In the genomic region with DNA sequence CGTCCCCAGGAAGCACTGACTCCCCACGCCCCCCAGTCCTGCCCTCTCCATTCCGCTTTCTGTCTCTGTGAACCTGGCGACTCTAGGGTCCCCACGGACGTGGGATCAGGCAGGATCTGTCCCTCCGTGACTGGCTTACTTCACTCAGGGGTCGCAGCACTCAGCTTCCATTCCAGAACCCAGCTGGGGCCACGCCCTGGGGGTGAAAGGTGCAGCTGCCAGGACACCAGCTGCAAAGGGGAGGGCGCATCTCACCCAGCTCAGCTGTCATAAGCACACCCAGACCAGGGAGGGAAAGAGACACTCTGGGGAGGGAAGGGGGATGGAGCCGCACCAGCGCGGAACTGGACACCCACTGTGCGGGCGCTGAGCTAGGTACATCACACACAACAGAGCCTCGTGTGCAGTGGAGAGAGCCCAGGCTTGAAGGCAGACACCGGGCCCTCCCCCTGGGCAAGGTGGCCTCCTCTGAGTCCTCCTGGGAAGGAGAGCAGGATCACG, we compare ENCODE assay signal across 15 cellular contexts. TPM values are rescaled to one million over a fixed set of nuclear protein-coding genes. Genes with fewer than 3 reads are reported as not detected.
DNase-seq lines count a peak whose midpoint lies in the region; ATAC-seq and TF ChIP-seq lines count a peak whose summit lies in the region.
"Had no signal": no experiment of that assay in that cellular context is flagged by ENCODE, and none has a peak within 500 bp of the region (broad histone marks: within the 10 kb centered on the region; RNA-seq: fewer than 3 reads in every experiment).

No MANE protein-coding gene starts in this region.

- ATAC-seq in left ventricle myocardium superior: peak; percentile 17
- no peak for ATAC-seq in Right ventricle myocardium inferior
- ATAC-seq in GM19324 (IDR thresholded peaks at IDR 0.05; ENCODE audit: low FRiP score, unreplicated experiment): no peak

- H3K27me3 ChIP-seq in hepatocyte: no peaks in the 10 kb centered on the region
- H3K27me3 ChIP-seq in vagina: no peaks in the 10 kb centered on the region

- H4K20me1 ChIP-seq in hepatocyte (ENCODE audit: insufficient read depth, poor library complexity, severe bottlenecking): no peaks in the 10 kb centered on the region

- H3K9me3 ChIP-seq in hepatocyte (ENCODE audit: low read depth): no peaks in the 10 kb centered on the region
- no peaks in the 10 kb centered on the region for H3K9me3 ChIP-seq in vagina

- no peak for TF ChIP-seq POLR2A in vagina (IDR thresholded peaks at IDR 0.05)

- no peak overlapping the region for H2AFZ ChIP-seq in hepatocyte

- H3K4me1 ChIP-seq in hepatocyte (ENCODE audit: insufficient read depth) (peaks cover 16% of the 10 kb centered on the region), vagina (peaks cover 38% of the 10 kb centered on the region)

- H3K36me3 ChIP-seq in hepatocyte (replicated peaks; ENCODE audit: insufficient read depth, low read depth): no peaks in the 10 kb centered on the region
- H3K36me3 ChIP-seq in vagina: peaks cover 0 to 20% of the 10 kb centered on the region in 2 donors

- H3K9me2 ChIP-seq in hepatocyte (replicated peaks; ENCODE audit: insufficient read depth): no peaks in the 10 kb centered on the region

- intact Hi-C loops in left ventricle myocardium superior (cut with micrococcal nuclease) (loop anchor here (10.0 kb wide), 1 partner anchor 45 kb away; the partner anchor contains the start of gene TEX19), Right ventricle myocardium inferior (cut with DNase I) (no loop called here), vagina (cut with DNase I) (no loop called here)

- WGBS in hepatocyte (ENCODE audit: low lambda C conversion rate, missing lambda C conversion rate): 84% methylated on average over 18 of the region's 18 CpGs

- no peaks in the 10 kb centered on the region for H3K79me2 ChIP-seq in hepatocyte

- DNase-seq in left ventricle myocardium superior (no peak), Right ventricle myocardium inferior (ENCODE audit: missing footprints) (no peak), NCI-H510A treated with DMSO at 0.1 percent for 48 hours (lab: John Stamatoyannopoulos, UW) (peak; percentile 72), hepatocyte (ENCODE audit: low spot score) (no peak), vagina (ENCODE audit: extremely low spot score in 2 of 2) (no peak), cerebellum (ENCODE audit: low spot score) (no peak), UCSD-AML1 (lab: John Stamatoyannopoulos, UW; ENCODE audit: unreplicated experiment) (no peak)
- DNase-seq: activated CD4-positive, CD25-positive, alpha-beta regulatory T cell treated with anti-CD3 and anti-CD28 coated beads, Interleukin-2, amount 50 U/mL, for 72 hours; activated T-cell treated with anti-CD3 and anti-CD28 coated beads for 4 hours; naive B cell had no signal

- H3K4me2 ChIP-seq in hepatocyte: peak overlapping the region; percentile 59

- TF ChIP-seq CTCF in hepatocyte (IDR thresholded peaks at IDR 0.05; ENCODE audit: poor library complexity): no peak
- no peak for TF ChIP-seq CTCF in vagina (IDR thresholded peaks at IDR 0.05)

- H3K4me3 ChIP-seq in hepatocyte (no peak overlapping the region), vagina (no peak overlapping the region)

- H3K27ac ChIP-seq in hepatocyte: peak overlapping the region; percentile 87
- peak overlapping the region; percentile 79 for H3K27ac ChIP-seq in vagina

RNA-seq across cellular contexts. Expression of gene HEXD, which starts 18.5 kb away (rescaled TPM):
- 18.6 TPM for total RNA-seq in left ventricle myocardium superior
- 14.4 TPM for total RNA-seq in Right ventricle myocardium inferior
- total RNA-seq in hepatocyte: 27.7 and 32.6 TPM in 2 replicates
- 46.0 and 58.0 TPM in 2 replicates for polyA plus RNA-seq in hepatocyte
- 90.4 TPM for total RNA-seq in vagina
- total RNA-seq in cerebellum: 17.8 TPM

RNA-seq across cellular contexts. Expression of gene OGFOD3, which starts 18.7 kb away (rescaled TPM):
- total RNA-seq in left ventricle myocardium superior (28.5 TPM), Right ventricle myocardium inferior (23.5 TPM), hepatocyte (30.5 and 33.4 TPM in 2 replicates), vagina (25.5 TPM), cerebellum (18.1 TPM)
- 25.4 and 25.7 TPM in 2 replicates for polyA plus RNA-seq in hepatocyte

RNA-seq across cellular contexts. Expression of gene UTS2R, which starts 28.1 kb away (rescaled TPM):
- total RNA-seq in left ventricle myocardium superior (2.1 TPM), Right ventricle myocardium inferior (0.76 TPM), hepatocyte (0.10 TPM in 1 of 2 replicates, not detected in the other), vagina (not detected), cerebellum (not detected)
- polyA plus RNA-seq in hepatocyte: not detected in 2 replicates
- total RNA-seq: IMR-90, NCI-H460, urinary bladder had no signal
- polyA plus RNA-seq: IMR-90, keratinocyte, urinary bladder had no signal

RNA-seq across cellular contexts. Expression of gene TEX19, which starts 40.6 kb away (rescaled TPM):
- total RNA-seq in left ventricle myocardium superior: not detected
- not detected for total RNA-seq in Right ventricle myocardium inferior
- not detected in 2 replicates for total RNA-seq in hepatocyte
- polyA plus RNA-seq in hepatocyte: not detected in 2 replicates
- not detected for total RNA-seq in vagina
- total RNA-seq in cerebellum: not detected
- total RNA-seq: urinary bladder had no signal
- polyA plus RNA-seq: keratinocyte, urinary bladder had no signal

RNA-seq across cellular contexts. Expression of gene CYBC1, which starts 50.9 kb away (rescaled TPM):
- total RNA-seq in left ventricle myocardium superior (30.8 TPM), Right ventricle myocardium inferior (29.4 TPM), hepatocyte (61.9 and 64.6 TPM in 2 replicates), vagina (51.6 TPM), cerebellum (32.2 TPM)
- polyA plus RNA-seq in hepatocyte: 76.6 and 81.6 TPM in 2 replicates
